In the genomic region with DNA sequence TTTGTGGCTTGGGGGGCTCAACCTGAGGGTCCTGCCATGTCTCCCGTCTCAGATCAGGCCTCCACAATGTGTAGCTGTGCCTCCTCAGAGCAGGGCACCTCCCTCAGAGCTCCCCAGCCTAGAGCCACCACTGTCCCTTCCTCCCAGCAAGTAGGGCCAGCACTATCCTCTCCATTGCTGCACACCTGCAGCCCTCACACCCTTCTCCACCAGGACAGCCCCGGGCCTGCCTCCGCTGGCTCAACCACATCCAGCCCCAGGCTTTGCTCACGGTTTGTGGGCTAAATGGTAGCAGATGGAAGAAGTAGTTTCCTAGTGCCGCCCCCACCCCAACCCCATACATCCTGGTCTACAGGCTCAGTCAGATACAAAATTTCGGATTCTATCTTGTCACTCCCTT, we compare ENCODE assay signal across 25 cellular contexts. TPM values are rescaled to one million over a fixed set of nuclear protein-coding genes. Genes with fewer than 3 reads are reported as not detected.
DNase-seq lines count a peak whose midpoint lies in the region; ATAC-seq, FAIRE-seq and TF ChIP-seq lines count a peak whose summit lies in the region.
"Had no signal": no experiment of that assay in that cellular context is flagged by ENCODE, and none has a peak within 500 bp of the region (broad histone marks: within the 10 kb centered on the region; RNA-seq: fewer than 3 reads in every experiment).

No MANE protein-coding gene starts in this region.

- no peak overlapping the region for H3K4ac ChIP-seq in H1 (replicated peaks; ENCODE audit: insufficient read length, low read depth, low read length)

- CTCF ChIA-PET in activated CD4-positive, alpha-beta T cell treated with anti-CD3 and anti-CD28 coated beads for 36 hours (lab: Charles Lee) = interaction anchor here (0.6 to 4.6 kb wide), 5 partner anchors 8 to 176 kb away, joined by 3 to 18 read pairs (median 8); a partner anchor contains a TSS
- CTCF ChIA-PET in H1 (lab: Charles Lee; ENCODE audit: partially characterized antibody) = interaction anchor here (0.9 to 16.4 kb wide), 13 partner anchors 8 to 185 kb away, joined by 3 to 357 read pairs (median 23); a partner anchor contains a TSS

- no peak overlapping the region for H3K23ac ChIP-seq in H1 (ENCODE audit: insufficient read length)

- H2BK12ac ChIP-seq in H1 (ENCODE audit: low read depth, low read length) = no peak overlapping the region

- POLR2A ChIA-PET in activated CD4-positive, alpha-beta T cell treated with anti-CD3 and anti-CD28 coated beads for 36 hours (lab: Charles Lee) = interaction anchor here (0.6 to 0.7 kb wide), 2 partner anchors 12 to 31 kb away, joined by 3 to 4 read pairs; no protein-coding TSS in a partner anchor
- POLR2A ChIA-PET in H1 (lab: Charles Lee; ENCODE audit: partially characterized antibody) = interaction anchor here (1.2 to 5.9 kb wide), 4 partner anchors 11 to 63 kb away, joined by 3 to 33 read pairs (median 4); a partner anchor contains a TSS

- peaks cover 14 to 33% (median 32%) of the 10 kb centered on the region in 4 experiments for H3K27me3 ChIP-seq in H1 (replicated peaks in 1 of 4; ENCODE audit: control insufficient read depth in 3 of 4, extremely low read depth in 1 of 4, insufficient read depth in 3 of 4, low read length in 3 of 4)
- H3K27me3 ChIP-seq: testis had no signal

- no peak for ATAC-seq in activated CD4-positive, alpha-beta T cell treated with anti-CD3 and anti-CD28 coated beads for 36 hours
- ATAC-seq in stimulated activated memory B cell treated with anti-CD40 and anti-IgM and Interleukin-4, amounts not matched to agents 10 μg/mL and 1 μg/mL and 100 μg/mL, for 72 hours = no peak
- ATAC-seq in GM21825 (IDR thresholded peaks at IDR 0.05; ENCODE audit: unreplicated experiment) (no peak), esophagus mucosa (no peak)
- ATAC-seq: lower lobe of right lung had no signal

- peaks cover 0 to 8% of the 10 kb centered on the region in 2 experiments for H4K20me1 ChIP-seq in H1 (replicated peaks in 1 of 2; ENCODE audit: control insufficient read depth in 1 of 2, insufficient read depth in 2 of 2, low read length in 2 of 2)

- H3K56ac ChIP-seq in H1 (replicated peaks; ENCODE audit: insufficient read length, low read depth, low read length) = no peak overlapping the region

- no peak overlapping the region for H3K4me3 ChIP-seq in H1 (ENCODE audit: extremely low read depth in 1 of 4, insufficient read depth in 2 of 4, low read depth in 3 of 4, low read length in 4 of 4)
- H3K4me3 ChIP-seq: ascending aorta, BLaER1, lower lobe of right lung, skin epidermis, testis had no signal

- H3K9ac ChIP-seq in H1 (replicated peaks in 1 of 4; ENCODE audit: extremely low read depth in 1 of 4, low read depth in 3 of 4, low read length in 3 of 4) = no peak overlapping the region
- H3K9ac ChIP-seq: BLaER1 had no signal

- H3K27me3 Mint-ChIP-seq in activated CD4-positive, alpha-beta T cell treated with anti-CD3 and anti-CD28 coated beads for 36 hours = peaks cover 9% of the 10 kb centered on the region
- H3K27me3 Mint-ChIP-seq in stimulated activated memory B cell treated with anti-CD40 and anti-IgM and Interleukin-4, amounts not matched to agents 10 μg/mL and 1 μg/mL and 100 μg/mL, for 72 hours = peaks cover 35% of the 10 kb centered on the region

- intact Hi-C loops in activated CD4-positive, alpha-beta T cell treated with anti-CD3 and anti-CD28 coated beads for 36 hours (cut with DNase I, micrococcal nuclease) = no loop called here

- no peak overlapping the region for H3K14ac ChIP-seq in H1 (ENCODE audit: insufficient read length)

- FAIRE-seq in H1 (lab: Jason Lieb, UNC) = no peak
- FAIRE-seq: A204.1, islet of Langerhans had no signal

- H3K18ac ChIP-seq in H1 (ENCODE audit: extremely low read depth, low read length) = no peak overlapping the region

- no peak for TF ChIP-seq EP300 in H1 (IDR thresholded peaks at IDR 0.05; ENCODE audit: borderline replicate concordance in 1 of 2, low read depth in 2 of 2, low read length in 2 of 2)

- H3K79me1 ChIP-seq in H1 (ENCODE audit: low read depth, low read length) = no peaks in the 10 kb centered on the region

- H3K79me2 ChIP-seq in H1 (ENCODE audit: control insufficient read depth in 1 of 2, insufficient read depth in 2 of 2, low read length in 2 of 2) = no peaks in the 10 kb centered on the region

- no peak for TF ChIP-seq RAD21 in H1 (IDR thresholded peaks at IDR 0.05 in 1 of 2, conservative IDR thresholded peaks at IDR 0.05 in 1 of 2; ENCODE audit: low read depth in 2 of 2, low read length in 2 of 2)

- no peak overlapping the region for H2AFZ ChIP-seq in H1 (ENCODE audit: low read length)

- peaks cover 12% of the 10 kb centered on the region for H3K36me3 Mint-ChIP-seq in activated CD4-positive, alpha-beta T cell treated with anti-CD3 and anti-CD28 coated beads for 36 hours (ENCODE audit: low read depth)
- H3K36me3 Mint-ChIP-seq in stimulated activated memory B cell treated with anti-CD40 and anti-IgM and Interleukin-4, amounts not matched to agents 10 μg/mL and 1 μg/mL and 100 μg/mL, for 72 hours = peaks cover 20% of the 10 kb centered on the region

- H2AK5ac ChIP-seq in H1 (ENCODE audit: low read depth, low read length) = no peak overlapping the region

- H3K4me3 Mint-ChIP-seq in activated CD4-positive, alpha-beta T cell treated with anti-CD3 and anti-CD28 coated beads for 36 hours = peak overlapping the region; percentile 28
- no peak overlapping the region for H3K4me3 Mint-ChIP-seq in stimulated activated memory B cell treated with anti-CD40 and anti-IgM and Interleukin-4, amounts not matched to agents 10 μg/mL and 1 μg/mL and 100 μg/mL, for 72 hours

- H2BK20ac ChIP-seq in H1 (ENCODE audit: low read length) = no peak overlapping the region

- peaks cover 21% of the 10 kb centered on the region for H3K23me2 ChIP-seq in H1 (ENCODE audit: low read depth, low read length)

- peaks cover 19% of the 10 kb centered on the region for H3K4me1 Mint-ChIP-seq in activated CD4-positive, alpha-beta T cell treated with anti-CD3 and anti-CD28 coated beads for 36 hours
- H3K4me1 Mint-ChIP-seq in stimulated activated memory B cell treated with anti-CD40 and anti-IgM and Interleukin-4, amounts not matched to agents 10 μg/mL and 1 μg/mL and 100 μg/mL, for 72 hours = peaks cover 43% of the 10 kb centered on the region

- H4K5ac ChIP-seq in H1 (ENCODE audit: insufficient read length, low read depth, low read length) = no peak overlapping the region

- H3K9me3 Mint-ChIP-seq in activated CD4-positive, alpha-beta T cell treated with anti-CD3 and anti-CD28 coated beads for 36 hours (ENCODE audit: low read depth) = no peaks in the 10 kb centered on the region
- H3K9me3 Mint-ChIP-seq in stimulated activated memory B cell treated with anti-CD40 and anti-IgM and Interleukin-4, amounts not matched to agents 10 μg/mL and 1 μg/mL and 100 μg/mL, for 72 hours = no peaks in the 10 kb centered on the region

- H3K36me3 ChIP-seq in H1 (ENCODE audit: control insufficient read depth in 2 of 4, insufficient read depth in 4 of 4, low read length in 3 of 4) = peaks cover 2 to 13% (median 4%) of the 10 kb centered on the region in 4 experiments; a peak in 3 of 8 replicates

- H2BK15ac ChIP-seq in H1 (ENCODE audit: low read length) = no peak overlapping the region

- no peak overlapping the region for H3K27ac ChIP-seq in H1 (ENCODE audit: low read depth, low read length)
- H3K27ac ChIP-seq: ascending aorta, BLaER1, lower lobe of right lung, skin epidermis, testis had no signal

- peak; percentile 15 for TF ChIP-seq POLR2A in GM19193 (IDR thresholded peaks at IDR 0.05; ENCODE audit: extremely low read depth, insufficient read depth, insufficient read length)
- TF ChIP-seq POLR2A in H1 (IDR thresholded peaks at IDR 0.05; ENCODE audit: control extremely low read depth in 1 of 2, low read depth in 2 of 2, low read length in 2 of 2) = no peak

- WGBS in H1 (ENCODE audit: extremely low coverage in 1 of 2, insufficient coverage in 1 of 2, insufficient read length in 1 of 2, insufficient replicate concordance in 2 of 2, low coverage in 1 of 2, low lambda C conversion rate in 2 of 2, missing lambda C conversion rate in 1 of 2), 2 experiments = 86% methylated on average over 6 of the region's 6 CpGs; no CpG with 5 or more reads in 1 of the 2 experiments

- peaks cover 6 to 15% (median 13%) of the 10 kb centered on the region in 4 experiments for H3K4me1 ChIP-seq in H1 (replicated peaks in 1 of 4; ENCODE audit: control insufficient read depth in 3 of 4, insufficient read depth in 4 of 4, low read length in 3 of 4)
- H3K4me1 ChIP-seq: BLaER1 had no signal

- DNase-seq in activated CD4-positive, alpha-beta T cell treated with anti-CD3 and anti-CD28 coated beads for 36 hours = peak; percentile 42
- DNase-seq in activated CD4-positive, alpha-beta T cell treated with anti-CD3 and anti-CD28 coated beads, Interleukin-2, amount 50 U/mL, for 1 hour = no peak
- DNase-seq in H1 (ENCODE audit: low read depth in 1 of 2, low spot score in 2 of 2) = no peak
- no peak for DNase-seq in activated CD4-positive, CD25-positive, alpha-beta regulatory T cell treated with anti-CD3 and anti-CD28 coated beads, Interleukin-2, amount 50 U/mL, for 72 hours
- DNase-seq: activated CD4-positive, alpha-beta T cell treated with anti-CD3 and anti-CD28 coated beads, Interleukin-2, amount 50 U/mL, for 4 hours; activated effector memory CD4-positive, alpha-beta T cell treated with Interleukin-2 at 50 U/mL for 16 hours; DMS 273 treated with DMSO at 0.1 percent for 48 hours; IMR-90; lower lobe of right lung; MM.1S; NCI-H2029; NK-92 treated with Interleukin-12 subunit alpha and Interleukin-12 subunit beta, amount 100 ng/mL, for 24 hours; stimulated activated CD4-positive, alpha-beta T cell treated with anti-CD3 and anti-CD28 coated beads, Interleukin-2, amount 100 ng/mL, for 48 hours; testis had no signal

- peak overlapping the region; percentile 24 for H3K27ac Mint-ChIP-seq in activated CD4-positive, alpha-beta T cell treated with anti-CD3 and anti-CD28 coated beads for 36 hours
- H3K27ac Mint-ChIP-seq in stimulated activated memory B cell treated with anti-CD40 and anti-IgM and Interleukin-4, amounts not matched to agents 10 μg/mL and 1 μg/mL and 100 μg/mL, for 72 hours = peak overlapping the region; percentile 19

- no peak overlapping the region for H2BK120ac ChIP-seq in H1 (replicated peaks; ENCODE audit: low read depth, low read length)

- no peak overlapping the region for H3K4me2 ChIP-seq in H1 (ENCODE audit: insufficient read depth in 1 of 2, low read depth in 2 of 2, low read length in 2 of 2)
- H3K4me2 ChIP-seq: BLaER1 had no signal

- no peak overlapping the region for H4K91ac ChIP-seq in H1 (replicated peaks; ENCODE audit: insufficient read length, low read length)

- no peak overlapping the region for H2BK5ac ChIP-seq in H1 (ENCODE audit: low read depth, low read length)

- no peaks in the 10 kb centered on the region for H3K9me3 ChIP-seq in H1 (ENCODE audit: insufficient read depth in 2 of 2, low read depth in 1 of 2, low read length in 1 of 2)
- H3K9me3 ChIP-seq: ascending aorta, BLaER1, lower lobe of right lung, testis had no signal

- no peak overlapping the region; the same call in 1 of the 2 replicates for H4K8ac ChIP-seq in H1 (ENCODE audit: extremely low read depth, insufficient read depth, low read length)

- TF ChIP-seq CTCF in H1 (IDR thresholded peaks at IDR 0.05; ENCODE audit: control extremely low read depth in 1 of 3, insufficient read depth in 1 of 3, low read depth in 1 of 3, low read length in 3 of 3) = no peak

RNA-seq across cellular contexts. Expression of a gene that starts 10.1 kb away (rescaled TPM):
- total RNA-seq in activated CD4-positive, alpha-beta T cell treated with anti-CD3 and anti-CD28 coated beads for 36 hours = 100 to 1,000 TPM; 228 to 238 TPM
- 18.7 and 20.4 TPM in 2 replicates for total RNA-seq in H1 (2021; fragmentation: NEBNext Ultra II Directional; extraction: Animal tissue kit (Norgen Biotek cat#: 25700))
- polyA plus RNA-seq in H1 (2011; rRNA removed) = 31.4 and 34.5 TPM in 2 replicates
- polyA plus RNA-seq in H1 (2011; cell fraction: cytosol; rRNA removed) = 26.8 TPM
- 78.0 TPM for polyA plus RNA-seq in H1 (2011; cell fraction: nucleus; rRNA removed)
- polyA plus RNA-seq in H1 (2012, experiment 1 of 2) = 25.2 to 41.2 TPM (median 38.4 TPM) in 4 replicates
- polyA plus RNA-seq in H1 (2012, experiment 2 of 2) = 27.3 TPM
- 7.1 TPM for polyA plus RNA-seq in H1 (2013, experiment 1 of 2)
- 5.6 TPM for polyA plus RNA-seq in H1 (2013, experiment 2 of 2)
- polyA minus RNA-seq in H1 (2011; rRNA and poly(A)+ RNA removed) = 13.4 and 14.3 TPM in 2 replicates
- 20.0 TPM for polyA minus RNA-seq in H1 (2011; cell fraction: cytosol; rRNA and poly(A)+ RNA removed)
- polyA minus RNA-seq in H1 (2011; cell fraction: nucleus; rRNA and poly(A)+ RNA removed) = 18.3 TPM
- 10.3 TPM for total RNA-seq in esophagus mucosa

RNA-seq across cellular contexts. Expression of a gene that starts 13.0 kb away (rescaled TPM):
- 10 to 100 TPM in 1 of 2 experiments, 1 to 10 TPM in 1; 9.1 to 11.2 TPM for total RNA-seq in activated CD4-positive, alpha-beta T cell treated with anti-CD3 and anti-CD28 coated beads for 36 hours
- total RNA-seq in H1 (2021; fragmentation: NEBNext Ultra II Directional; extraction: Animal tissue kit (Norgen Biotek cat#: 25700)) = 5.6 and 6.0 TPM in 2 replicates
- 5.4 and 8.0 TPM in 2 replicates for polyA plus RNA-seq in H1 (2011; rRNA removed)
- polyA plus RNA-seq in H1 (2011; cell fraction: cytosol; rRNA removed) = 6.0 TPM
- 30.7 TPM for polyA plus RNA-seq in H1 (2011; cell fraction: nucleus; rRNA removed)
- 5.8 to 8.4 TPM (median 7.1 TPM) in 4 replicates for polyA plus RNA-seq in H1 (2012, experiment 1 of 2)
- 4.3 TPM for polyA plus RNA-seq in H1 (2012, experiment 2 of 2)
- polyA plus RNA-seq in H1 (2013, experiment 1 of 2) = 4.1 TPM
- 2.9 TPM for polyA plus RNA-seq in H1 (2013, experiment 2 of 2)
- 2.6 and 3.0 TPM in 2 replicates for polyA minus RNA-seq in H1 (2011; rRNA and poly(A)+ RNA removed)
- 2.9 TPM for polyA minus RNA-seq in H1 (2011; cell fraction: cytosol; rRNA and poly(A)+ RNA removed)
- polyA minus RNA-seq in H1 (2011; cell fraction: nucleus; rRNA and poly(A)+ RNA removed) = 9.0 TPM
- total RNA-seq in esophagus mucosa = 2.0 TPM
- total RNA-seq: ascending aorta had no signal

RNA-seq across cellular contexts. Expression of a gene that starts 15.0 kb away (rescaled TPM):
- 10 to 100 TPM in 1 of 2 experiments, 1 to 10 TPM in 1; 5.4 to 11.9 TPM for total RNA-seq in activated CD4-positive, alpha-beta T cell treated with anti-CD3 and anti-CD28 coated beads for 36 hours
- 11.3 and 15.4 TPM in 2 replicates for total RNA-seq in H1 (2021; fragmentation: NEBNext Ultra II Directional; extraction: Animal tissue kit (Norgen Biotek cat#: 25700))
- 22.6 and 29.2 TPM in 2 replicates for polyA plus RNA-seq in H1 (2011; rRNA removed)
- polyA plus RNA-seq in H1 (2011; cell fraction: cytosol; rRNA removed) = 24.4 TPM
- 29.1 TPM for polyA plus RNA-seq in H1 (2011; cell fraction: nucleus; rRNA removed)
- polyA plus RNA-seq in H1 (2012, experiment 1 of 2) = 6.3 to 17.2 TPM (median 16.5 TPM) in 4 replicates
- polyA plus RNA-seq in H1 (2012, experiment 2 of 2) = 12.9 TPM
- polyA plus RNA-seq in H1 (2013, experiment 1 of 2) = 8.9 TPM
- 8.0 TPM for polyA plus RNA-seq in H1 (2013, experiment 2 of 2)
- polyA minus RNA-seq in H1 (2011; rRNA and poly(A)+ RNA removed) = 1.7 and 1.8 TPM in 2 replicates
- 9.8 TPM for polyA minus RNA-seq in H1 (2011; cell fraction: cytosol; rRNA and poly(A)+ RNA removed)
- 9.6 TPM for polyA minus RNA-seq in H1 (2011; cell fraction: nucleus; rRNA and poly(A)+ RNA removed)
- total RNA-seq in esophagus mucosa = 9.4 TPM

RNA-seq across cellular contexts. Expression of a gene that starts 26.7 kb away (rescaled TPM):
- 10 to 100 TPM; 60.8 to 72.7 TPM for total RNA-seq in activated CD4-positive, alpha-beta T cell treated with anti-CD3 and anti-CD28 coated beads for 36 hours
- 41.7 and 43.6 TPM in 2 replicates for total RNA-seq in H1 (2021; fragmentation: NEBNext Ultra II Directional; extraction: Animal tissue kit (Norgen Biotek cat#: 25700))
- polyA plus RNA-seq in H1 (2011; rRNA removed) = 55.2 and 66.7 TPM in 2 replicates
- 64.7 TPM for polyA plus RNA-seq in H1 (2011; cell fraction: cytosol; rRNA removed)
- 85.7 TPM for polyA plus RNA-seq in H1 (2011; cell fraction: nucleus; rRNA removed)
- 34.9 to 55.7 TPM (median 49.6 TPM) in 4 replicates for polyA plus RNA-seq in H1 (2012, experiment 1 of 2)
- polyA plus RNA-seq in H1 (2012, experiment 2 of 2) = 50.4 TPM
- 59.5 TPM for polyA plus RNA-seq in H1 (2013, experiment 1 of 2)
- 62.0 TPM for polyA plus RNA-seq in H1 (2013, experiment 2 of 2)
- polyA minus RNA-seq in H1 (2011; rRNA and poly(A)+ RNA removed) = 15.2 and 16.5 TPM in 2 replicates
- polyA minus RNA-seq in H1 (2011; cell fraction: cytosol; rRNA and poly(A)+ RNA removed) = 25.0 TPM
- 17.6 TPM for polyA minus RNA-seq in H1 (2011; cell fraction: nucleus; rRNA and poly(A)+ RNA removed)
- 23.7 TPM for total RNA-seq in esophagus mucosa

RNA-seq across cellular contexts. Expression of a gene that starts 45.7 kb away (rescaled TPM):
- under 1 TPM; 0.27 to 0.32 TPM for total RNA-seq in activated CD4-positive, alpha-beta T cell treated with anti-CD3 and anti-CD28 coated beads for 36 hours
- total RNA-seq in H1 (2021; fragmentation: NEBNext Ultra II Directional; extraction: Animal tissue kit (Norgen Biotek cat#: 25700)) = 0.34 and 0.44 TPM in 2 replicates
- polyA plus RNA-seq in H1 (2011; rRNA removed) = 0.48 and 0.80 TPM in 2 replicates
- polyA plus RNA-seq in H1 (2011; cell fraction: cytosol; rRNA removed) = 0.41 TPM
- polyA plus RNA-seq in H1 (2011; cell fraction: nucleus; rRNA removed) = 0.40 TPM
- polyA plus RNA-seq in H1 (2012, experiment 1 of 2) = 1.8 to 2.5 TPM (median 2.2 TPM) in 4 replicates
- polyA plus RNA-seq in H1 (2012, experiment 2 of 2) = 0.34 TPM
- polyA plus RNA-seq in H1 (2013, experiment 1 of 2) = 0.32 TPM
- 0.35 TPM for polyA plus RNA-seq in H1 (2013, experiment 2 of 2)
- polyA minus RNA-seq in H1 (2011; rRNA and poly(A)+ RNA removed) = 0.49 and 0.76 TPM in 2 replicates
- not detected for polyA minus RNA-seq in H1 (2011; cell fraction: cytosol; rRNA and poly(A)+ RNA removed)
- not detected for polyA minus RNA-seq in H1 (2011; cell fraction: nucleus; rRNA and poly(A)+ RNA removed)
- total RNA-seq in esophagus mucosa = 1.6 TPM
- total RNA-seq: ascending aorta, H4, IMR-90, posterior vena cava had no signal
- polyA plus RNA-seq: IMR-90 had no signal

Comparison
In these comparisons a context has a peak if more than half of its experiments do, and no peak if none do; other contexts are left out.
1. RNA of a gene that starts 10.1 kb away (total RNA-seq): 228 to 238 TPM in activated CD4-positive, alpha-beta T cell treated with anti-CD3 and anti-CD28 coated beads for 36 hours; 18.7 to 20.4 TPM in H1 and 10.3 TPM in esophagus mucosa (single experiment); every median in the first group is over 10 times any median in the second.